ENCODE assay signal across 1 cellular context in genomic region chr5:10303699-10304170, GRCh38.
A peak's percentile ranks its signal among the peaks of the same experiment; 100 is the strongest.
TF ChIP-seq lines count a peak whose summit lies in the region.

No MANE protein-coding gene starts in this region.

TF ChIP-seq in K562, 482 proteins besides CTCF, POLR2A, EP300 and RAD21 (continued from another document and continues in another):
- TF ChIP-seq AFF1 (IDR thresholded peaks at IDR 0.05; ENCODE audit: low read depth in 1 of 2, partially characterized antibody in 2 of 2) (peak in 1 of 2 experiments; percentile 12), GTF2E2 (tag; IDR thresholded peaks at IDR 0.05) (no peak), MNT (conservative IDR thresholded peaks at IDR 0.05) (peak; percentile 15 to 82; a peak in 2 of 4 replicates), ZNF197 (CRISPR knock-in tag; IDR thresholded peaks at IDR 0.05; ENCODE audit: low read depth) (peak; percentile 92), MAFF (IDR thresholded peaks at IDR 0.05; ENCODE audit: low read length) (peak; percentile 61), EZH2 (IDR thresholded peaks at IDR 0.05; ENCODE audit: borderline replicate concordance, low read depth, low read length) (no peak), CREM (IDR thresholded peaks at IDR 0.05; ENCODE audit: low read depth) (peak; percentile 71), NELFE (IDR thresholded peaks at IDR 0.05; ENCODE audit: insufficient read depth, insufficient read length) (no peak), LCOR (CRISPR knock-in tag; IDR thresholded peaks at IDR 0.05) (no peak), KAT8 (IDR thresholded peaks at IDR 0.05; ENCODE audit: low read depth) (no peak), TFAM (CRISPR knock-in tag; conservative IDR thresholded peaks at IDR 0.05) (no peak), SRSF3 (IDR thresholded peaks at IDR 0.05; ENCODE audit: insufficient read depth, low read length) (no peak), ZNF12 (CRISPR knock-in tag; IDR thresholded peaks at IDR 0.05) (no peak), POLR2B (IDR thresholded peaks at IDR 0.05; ENCODE audit: low read depth, partially characterized antibody) (no peak), GATAD2A (IDR thresholded peaks at IDR 0.05) (peak; percentile 96; the same call in 1 of the 2 replicates), ASH1L (IDR thresholded peaks at IDR 0.05; ENCODE audit: borderline replicate concordance, low read depth, partially characterized antibody) (no peak), ATF7 (IDR thresholded peaks at IDR 0.05) (peak; percentile 37; the same call in 1 of the 2 replicates), ZNF347 (CRISPR knock-in tag; IDR thresholded peaks at IDR 0.05; ENCODE audit: low read depth) (0 out of 2 replicates have a peak, but pooled peaks have one; percentile 22), STAT5B (CRISPR knock-in tag; IDR thresholded peaks at IDR 0.05) (no peak), ZNF384 (IDR thresholded peaks at IDR 0.05; ENCODE audit: low read depth, low read length) (no peak), ZNF584 (CRISPR knock-in tag; IDR thresholded peaks at IDR 0.05; ENCODE audit: low read depth) (peak; percentile 88; the same call in 1 of the 2 replicates), ZBTB1 (CRISPR knock-in tag; IDR thresholded peaks at IDR 0.05; ENCODE audit: borderline replicate concordance, low read depth) (no peak), HMGXB4 (CRISPR knock-in tag; IDR thresholded peaks at IDR 0.05) (no peak), SIN3A (IDR thresholded peaks at IDR 0.05; ENCODE audit: borderline replicate concordance in 2 of 2, control insufficient read depth in 1 of 2, low read depth in 2 of 2, low read length in 2 of 2) (no peak), ATF6 (CRISPR knock-in tag; IDR thresholded peaks at IDR 0.05) (peak; percentile 90; the same call in 1 of the 2 replicates), ZNF324 (CRISPR knock-in tag; IDR thresholded peaks at IDR 0.05) (peak; percentile 75), CBX1 (IDR thresholded peaks at IDR 0.05; ENCODE audit: low read depth) (peak; percentile 57; the same call in 1 of the 2 replicates), BRD9 (IDR thresholded peaks at IDR 0.05; ENCODE audit: low read depth, partially characterized antibody) (no peak), ZKSCAN8 (CRISPR knock-in tag; IDR thresholded peaks at IDR 0.05) (peak; percentile 82; the same call in 1 of the 2 replicates), E2F6 (IDR thresholded peaks at IDR 0.05; ENCODE audit: borderline replicate concordance in 1 of 2, extremely low read depth in 1 of 2, insufficient read depth in 1 of 2, insufficient read length in 1 of 2, low read depth in 1 of 2, low read length in 1 of 2, poor library complexity in 1 of 2, severe bottlenecking in 1 of 2) (peak; percentile 78 to 82), NFATC3 (IDR thresholded peaks at IDR 0.05) (peak; percentile 10; the same call in 1 of the 2 replicates), ATF1 (CRISPR knock-in tag; IDR thresholded peaks at IDR 0.05) (no peak), ATF1 (tag; IDR thresholded peaks at IDR 0.05) (peak; percentile 81), TBL1XR1 (IDR thresholded peaks at IDR 0.05; ENCODE audit: low read length in 2 of 2) (no peak), SMARCE1 (IDR thresholded peaks at IDR 0.05) (peak; percentile 77)
- TF ChIP-seq, protein P1, sequence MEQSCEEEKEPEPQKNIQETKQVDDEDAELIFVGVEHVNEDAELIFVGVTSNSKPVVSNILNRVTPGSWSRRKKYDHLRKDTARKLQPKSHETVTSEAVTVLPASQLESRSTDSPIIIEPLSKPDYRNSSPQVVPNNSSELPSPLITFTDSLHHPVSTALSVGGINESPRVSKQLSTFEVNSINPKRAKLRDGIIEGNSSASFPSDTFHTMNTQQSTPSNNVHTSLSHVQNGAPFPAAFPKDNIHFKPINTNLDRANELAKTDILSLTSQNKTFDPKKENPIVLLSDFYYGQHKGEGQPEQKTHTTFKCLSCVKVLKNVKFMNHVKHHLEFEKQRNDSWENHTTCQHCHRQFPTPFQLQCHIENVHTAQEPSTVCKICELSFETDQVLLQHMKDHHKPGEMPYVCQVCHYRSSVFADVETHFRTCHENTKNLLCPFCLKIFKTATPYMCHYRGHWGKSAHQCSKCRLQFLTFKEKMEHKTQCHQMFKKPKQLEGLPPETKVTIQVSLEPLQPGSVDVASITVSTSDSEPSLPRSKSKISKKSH (CRISPR knock-in tag; IDR thresholded peaks at IDR 0.05), result no peak
- TF ChIP-seq, protein P2, sequence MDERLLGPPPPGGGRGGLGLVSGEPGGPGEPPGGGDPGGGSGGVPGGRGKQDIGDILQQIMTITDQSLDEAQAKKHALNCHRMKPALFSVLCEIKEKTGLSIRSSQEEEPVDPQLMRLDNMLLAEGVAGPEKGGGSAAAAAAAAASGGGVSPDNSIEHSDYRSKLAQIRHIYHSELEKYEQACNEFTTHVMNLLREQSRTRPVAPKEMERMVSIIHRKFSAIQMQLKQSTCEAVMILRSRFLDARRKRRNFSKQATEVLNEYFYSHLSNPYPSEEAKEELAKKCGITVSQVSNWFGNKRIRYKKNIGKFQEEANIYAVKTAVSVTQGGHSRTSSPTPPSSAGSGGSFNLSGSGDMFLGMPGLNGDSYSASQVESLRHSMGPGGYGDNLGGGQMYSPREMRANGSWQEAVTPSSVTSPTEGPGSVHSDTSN (CRISPR knock-in tag; IDR thresholded peaks at IDR 0.05; ENCODE audit: low read depth), result no peak
- TF ChIP-seq, protein P2 (tag; conservative IDR thresholded peaks at IDR 0.05; ENCODE audit: low read depth), result peak; percentile 56
- TF ChIP-seq, protein P3, sequence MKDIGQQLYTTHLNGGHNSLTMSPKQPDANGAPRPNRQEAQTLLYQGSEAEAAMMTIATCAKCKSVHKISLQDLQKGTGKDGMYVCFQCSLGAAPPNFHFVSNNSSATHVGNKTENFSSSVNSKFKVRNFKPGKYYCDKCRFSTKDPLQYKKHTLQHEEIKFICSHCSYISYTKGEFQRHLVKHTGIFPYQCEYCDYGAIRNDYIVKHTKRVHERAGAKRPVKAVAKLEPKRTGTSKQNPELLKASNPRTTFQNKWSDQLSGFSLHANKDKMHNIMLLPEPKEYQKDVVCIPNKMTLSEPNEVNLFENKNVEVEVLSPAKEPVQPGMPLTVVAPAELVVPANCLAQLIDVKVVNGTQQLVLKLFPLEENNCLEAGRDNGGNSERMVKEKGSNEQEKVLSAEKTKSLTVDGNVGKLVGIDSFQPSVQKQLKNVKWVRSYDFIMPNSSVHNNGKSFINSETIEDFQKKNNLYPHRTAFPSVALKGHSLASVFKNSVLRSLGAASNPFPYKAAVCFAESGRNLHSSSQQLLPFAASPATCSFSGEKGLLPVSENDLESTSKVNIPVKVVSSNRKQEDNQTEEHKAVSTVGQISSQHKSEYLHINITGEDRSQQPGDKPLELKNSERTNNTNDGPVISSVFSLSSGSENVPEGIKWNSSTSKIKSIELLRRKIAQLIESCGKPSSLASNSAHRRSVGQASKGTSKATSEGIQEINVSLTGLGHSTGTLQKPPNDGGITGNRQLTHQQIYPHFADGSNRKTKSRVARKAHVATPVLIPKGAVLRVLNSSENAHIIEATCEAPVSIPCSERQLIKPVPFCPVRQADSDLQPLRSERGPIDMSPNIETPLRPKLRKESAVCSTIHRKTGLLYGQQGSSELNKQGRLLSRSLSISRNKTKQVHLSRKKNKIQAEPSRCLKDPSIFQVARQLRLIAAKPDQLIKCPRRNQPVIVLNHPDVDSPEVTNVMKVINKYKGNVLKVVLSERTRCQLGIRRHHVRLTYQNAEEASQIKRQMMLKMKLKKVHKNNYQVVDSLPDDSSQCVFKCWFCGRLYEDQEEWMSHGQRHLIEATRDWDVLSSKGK (CRISPR knock-in tag; IDR thresholded peaks at IDR 0.05), result no peak
- TF ChIP-seq, protein P4, sequence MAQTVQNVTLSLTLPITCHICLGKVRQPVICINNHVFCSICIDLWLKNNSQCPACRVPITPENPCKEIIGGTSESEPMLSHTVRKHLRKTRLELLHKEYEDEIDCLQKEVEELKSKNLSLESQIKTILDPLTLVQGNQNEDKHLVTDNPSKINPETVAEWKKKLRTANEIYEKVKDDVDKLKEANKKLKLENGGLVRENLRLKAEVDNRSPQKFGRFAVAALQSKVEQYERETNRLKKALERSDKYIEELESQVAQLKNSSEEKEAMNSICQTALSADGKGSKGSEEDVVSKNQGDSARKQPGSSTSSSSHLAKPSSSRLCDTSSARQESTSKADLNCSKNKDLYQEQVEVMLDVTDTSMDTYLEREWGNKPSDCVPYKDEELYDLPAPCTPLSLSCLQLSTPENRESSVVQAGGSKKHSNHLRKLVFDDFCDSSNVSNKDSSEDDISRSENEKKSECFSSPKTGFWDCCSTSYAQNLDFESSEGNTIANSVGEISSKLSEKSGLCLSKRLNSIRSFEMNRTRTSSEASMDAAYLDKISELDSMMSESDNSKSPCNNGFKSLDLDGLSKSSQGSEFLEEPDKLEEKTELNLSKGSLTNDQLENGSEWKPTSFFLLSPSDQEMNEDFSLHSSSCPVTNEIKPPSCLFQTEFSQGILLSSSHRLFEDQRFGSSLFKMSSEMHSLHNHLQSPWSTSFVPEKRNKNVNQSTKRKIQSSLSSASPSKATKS (CRISPR knock-in tag; IDR thresholded peaks at IDR 0.05), result peak; percentile 36; the same call in 1 of the 2 replicates
